21 cellular contexts compared by ENCODE assay signal in the genomic region with DNA sequence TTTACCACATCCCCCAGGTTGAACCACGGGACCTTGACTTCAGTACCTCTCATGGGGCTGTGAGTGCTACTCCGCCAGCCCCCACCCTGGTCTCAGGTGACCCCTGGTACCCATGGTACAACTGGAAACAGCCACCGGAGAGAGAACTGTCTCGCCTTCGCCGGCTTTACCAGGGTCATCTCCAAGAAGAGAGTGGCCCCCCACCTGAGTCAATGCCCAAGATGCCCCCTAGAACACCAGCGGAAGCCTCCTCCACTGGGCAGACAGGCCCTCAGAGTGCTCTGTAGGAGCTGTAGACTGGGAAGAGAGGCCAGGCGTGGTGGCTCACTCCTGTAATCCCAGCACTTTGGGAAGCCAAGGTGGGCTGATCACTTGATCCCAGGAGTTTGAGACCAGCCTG. TPM values are rescaled to one million over a fixed set of nuclear protein-coding genes. Genes with fewer than 3 reads are reported as not detected.
DNase-seq lines count a peak whose midpoint lies in the region; ATAC-seq and TF ChIP-seq lines count a peak whose summit lies in the region.
"Had no signal": no experiment of that assay in that cellular context is flagged by ENCODE, and none has a peak within 500 bp of the region (broad histone marks: within the 10 kb centered on the region; RNA-seq: fewer than 3 reads in every experiment).

No MANE protein-coding gene starts in this region.

- no peak for TF ChIP-seq POLR2A in gastroesophageal sphincter (IDR thresholded peaks at IDR 0.05)

- TF ChIP-seq CTCF in RWPE1 (conservative IDR thresholded peaks at IDR 0.05; ENCODE audit: low read depth) (no peak), gastroesophageal sphincter (IDR thresholded peaks at IDR 0.05) (no peak), progenitor cell of endocrine pancreas (IDR thresholded peaks at IDR 0.05; ENCODE audit: unreplicated experiment) (no peak)

- ATAC-seq in gastroesophageal sphincter, result no peak
- ATAC-seq: activated CD4-positive, alpha-beta T cell treated with anti-CD3 and anti-CD28 coated beads for 36 hours had no signal

- POLR2A ChIA-PET in RWPE1 (lab: Yijun Ruan, JAX; ENCODE audit: low non-redundant PET), result no interaction called here

- no peak overlapping the region for H3K4me3 Mint-ChIP-seq in T-helper 1 cell treated with Interleukin-12 subunit alpha and Interleukin-12 subunit beta and Interleukin-4 antibody, amounts not matched to agents 30 μg/mL and 1 μg/mL, for 36 hours
- peak overlapping the region; percentile 93 for H3K4me3 Mint-ChIP-seq in progenitor cell of endocrine pancreas (ENCODE audit: low read depth)

- peak overlapping the region; percentile 52 for H3K27ac Mint-ChIP-seq in T-helper 1 cell treated with Interleukin-12 subunit alpha and Interleukin-12 subunit beta and Interleukin-4 antibody, amounts not matched to agents 30 μg/mL and 1 μg/mL, for 36 hours
- H3K27ac Mint-ChIP-seq in progenitor cell of endocrine pancreas, result peak overlapping the region; percentile 47

- no peaks in the 10 kb centered on the region for H3K9me3 ChIP-seq in gastroesophageal sphincter
- H3K9me3 ChIP-seq: adrenal gland, spleen, testis had no signal

- no peaks in the 10 kb centered on the region for H3K27me3 ChIP-seq in gastroesophageal sphincter
- H3K27me3 ChIP-seq: adrenal gland, spleen, testis had no signal

- DNase-seq in T-helper 1 cell (no peak), RWPE1 (ENCODE audit: low spot score) (no peak), progenitor cell of endocrine pancreas (ENCODE audit: low spot score, unreplicated experiment) (no peak), superior temporal gyrus (ENCODE audit: extremely low spot score) (no peak), GM03348 (ENCODE audit: low spot score) (no peak), hypothalamus (lab: John Stamatoyannopoulos, UW) (no peak)
- DNase-seq: 8988T; activated CD4-positive, alpha-beta T cell treated with anti-CD3 and anti-CD28 coated beads for 36 hours; adrenal gland; DMS53; effector CD4-positive, alpha-beta T cell; head of caudate nucleus; MV-4-11; NCI-H524 treated with DMSO at 0.1 percent for 48 hours; SHP77; spleen; stimulated activated CD8-positive, alpha-beta memory T cell treated with anti-CD3 and anti-CD28 coated beads, Interleukin-4, amount 100 ng/mL, for 48 hours; T-helper 9 cell; testis had no signal

- peaks cover 22% of the 10 kb centered on the region for H3K4me1 Mint-ChIP-seq in T-helper 1 cell treated with Interleukin-12 subunit alpha and Interleukin-12 subunit beta and Interleukin-4 antibody, amounts not matched to agents 30 μg/mL and 1 μg/mL, for 36 hours (ENCODE audit: low read depth)
- peaks cover 17% of the 10 kb centered on the region for H3K4me1 Mint-ChIP-seq in progenitor cell of endocrine pancreas (ENCODE audit: low read depth)

- H3K9me3 Mint-ChIP-seq in T-helper 1 cell treated with Interleukin-12 subunit alpha and Interleukin-12 subunit beta and Interleukin-4 antibody, amounts not matched to agents 30 μg/mL and 1 μg/mL, for 36 hours, result no peaks in the 10 kb centered on the region
- no peaks in the 10 kb centered on the region for H3K9me3 Mint-ChIP-seq in progenitor cell of endocrine pancreas (ENCODE audit: low read depth)

- H3K27me3 Mint-ChIP-seq in T-helper 1 cell treated with Interleukin-12 subunit alpha and Interleukin-12 subunit beta and Interleukin-4 antibody, amounts not matched to agents 30 μg/mL and 1 μg/mL, for 36 hours (ENCODE audit: low read depth), result no peaks in the 10 kb centered on the region
- no peaks in the 10 kb centered on the region for H3K27me3 Mint-ChIP-seq in progenitor cell of endocrine pancreas
- H3K27me3 Mint-ChIP-seq: activated CD4-positive, alpha-beta T cell treated with anti-CD3 and anti-CD28 coated beads for 36 hours had no signal

- 89% methylated on average over 3 of the region's 8 CpGs; no CpG with 5 or more reads in 1 of the 2 donors for WGBS in gastroesophageal sphincter (ENCODE audit: low coverage in 1 of 2), 2 donors

- TF ChIP-seq EP300 in gastroesophageal sphincter (IDR thresholded peaks at IDR 0.05), result no peak

- peak overlapping the region; percentile 78 for H3K27ac ChIP-seq in RWPE1
- peak overlapping the region in 3 of 4 donors; percentile 32 to 92 (median 88) for H3K27ac ChIP-seq in gastroesophageal sphincter

- H3K4me3 ChIP-seq in gastroesophageal sphincter, result no peak overlapping the region
- H3K4me3 ChIP-seq: adrenal gland, testis had no signal

- peaks cover 0 to 83% of the 10 kb centered on the region in 2 donors for H3K36me3 ChIP-seq in gastroesophageal sphincter

- CTCF ChIA-PET in RWPE1 (lab: Yijun Ruan, JAX), result interaction anchor here (0.7 kb wide), 1 partner anchor 11 kb away, joined by 8 read pairs; no protein-coding TSS in a partner anchor

- H3K36me3 Mint-ChIP-seq in T-helper 1 cell treated with Interleukin-12 subunit alpha and Interleukin-12 subunit beta and Interleukin-4 antibody, amounts not matched to agents 30 μg/mL and 1 μg/mL, for 36 hours (ENCODE audit: low read depth), result peaks cover 45% of the 10 kb centered on the region
- H3K36me3 Mint-ChIP-seq in progenitor cell of endocrine pancreas (ENCODE audit: insufficient read depth), result peaks cover 13% of the 10 kb centered on the region

- peaks cover 0 to 21% (median 11%) of the 10 kb centered on the region in 3 donors for H3K4me1 ChIP-seq in gastroesophageal sphincter

RNA-seq across cellular contexts. Expression of a gene that starts 1.2 kb away (rescaled TPM):
- 1 to 10 TPM in 3 of 4 donors, under 1 TPM in 1; 0.82 to 2.6 (median 2.1) TPM for total RNA-seq in gastroesophageal sphincter
- 71.2 and 74.2 TPM in 2 replicates for total RNA-seq in progenitor cell of endocrine pancreas

RNA-seq across cellular contexts. Expression of a gene that starts 7.9 kb away (rescaled TPM):
- total RNA-seq in gastroesophageal sphincter (10 to 100 TPM; 35.0 to 41.2 (median 36.7) TPM), progenitor cell of endocrine pancreas (27.5 and 28.2 TPM in 2 replicates)

RNA-seq across cellular contexts. Expression of a gene that starts 8.5 kb away (rescaled TPM):
- total RNA-seq in gastroesophageal sphincter (10 to 100 TPM; 26.7 to 50.4 (median 37.9) TPM), progenitor cell of endocrine pancreas (141 and 142 TPM in 2 replicates)

RNA-seq across cellular contexts. Expression of a gene that starts 21.4 kb away (rescaled TPM):
- total RNA-seq in gastroesophageal sphincter (10 to 100 TPM; 10.8 to 19.6 (median 16.6) TPM), progenitor cell of endocrine pancreas (18.8 and 19.5 TPM in 2 replicates)

RNA-seq across cellular contexts. Expression of a gene that starts 47.3 kb away (rescaled TPM):
- 10 to 100 TPM; 25.8 to 36.2 (median 31.4) TPM for total RNA-seq in gastroesophageal sphincter
- 30.0 and 31.0 TPM in 2 replicates for total RNA-seq in progenitor cell of endocrine pancreas

Comparison
In these comparisons a context has a peak if more than half of its experiments do, and no peak if none do; other contexts are left out.
1. RNA of a gene that starts 1.2 kb away (total RNA-seq): 71.2 to 74.2 TPM in progenitor cell of endocrine pancreas; 0.82 to 2.6 TPM in gastroesophageal sphincter; every median in the first group is over 10 times any median in the second.